Comparison of ENCODE assay signal across 8 cellular contexts in the genomic region with DNA sequence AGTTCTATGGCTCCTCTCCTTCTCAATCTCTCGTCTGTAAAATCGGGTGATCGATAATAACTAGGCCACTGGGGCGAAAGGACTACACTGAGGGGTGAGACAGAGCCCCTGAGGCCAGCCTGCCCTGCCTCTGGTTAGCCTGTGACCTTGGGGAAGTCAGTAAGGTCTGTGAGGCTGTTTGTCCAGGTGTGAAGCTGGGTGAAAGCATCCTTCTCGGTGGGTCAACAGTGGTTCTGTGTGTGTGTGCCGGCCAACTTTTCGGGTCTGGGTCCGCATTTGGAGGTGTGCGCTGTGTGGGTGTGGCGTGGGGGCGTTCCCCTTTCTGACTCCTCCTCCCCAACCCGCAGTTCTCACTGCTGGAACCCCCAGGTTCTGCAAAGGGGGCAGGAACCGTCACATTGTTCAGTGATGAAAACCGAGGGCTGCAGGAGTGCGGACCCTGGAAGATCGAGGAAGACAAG. TPM values are rescaled to one million over a fixed set of nuclear protein-coding genes. Genes with fewer than 3 reads are reported as not detected.
DNase-seq lines count a peak whose midpoint lies in the region; ATAC-seq and TF ChIP-seq lines count a peak whose summit lies in the region.

No MANE protein-coding gene starts in this region.

- no peak for DNase-seq in Caco-2
- DNase-seq in adipocyte (ENCODE audit: low read depth), result no peak
- peak; percentile 77 to 84 for DNase-seq in left colon
- DNase-seq in stimulated activated effector memory CD8-positive, alpha-beta T cell treated with anti-CD3 and anti-CD28 coated beads, Interleukin-12 subunit alpha, Interleukin-12 subunit beta, amount 100 ng/mL, for 72 hours (ENCODE audit: low spot score in 2 of 2), result peak; percentile 54 to 87
- DNase-seq in NCI-H2171 treated with DMSO at 0.1 percent for 48 hours (lab: John Stamatoyannopoulos, UW), result no peak

- H3K4me1 ChIP-seq in Caco-2, result peaks cover 33% of the 10 kb centered on the region
- peaks cover 12% of the 10 kb centered on the region for H3K4me1 ChIP-seq in adipocyte (ENCODE audit: control insufficient read depth, insufficient read depth, low read length)

- no peaks in the 10 kb centered on the region for H3K9me3 Mint-ChIP-seq in Caco-2 (ENCODE audit: unreplicated experiment)
- H3K9me3 Mint-ChIP-seq in stimulated activated effector memory CD8-positive, alpha-beta T cell treated with anti-CD3 and anti-CD28 coated beads, Interleukin-12 subunit alpha, Interleukin-12 subunit beta, amount 100 ng/mL, for 72 hours, result no peaks in the 10 kb centered on the region

- TF ChIP-seq CTCF in Caco-2 (IDR thresholded peaks at IDR 0.05; ENCODE audit: insufficient read depth in 1 of 2, low read depth in 1 of 2, low read length in 1 of 2, severe bottlenecking in 1 of 2, unreplicated experiment in 1 of 2), result no peak

- H3K27ac Mint-ChIP-seq in Caco-2 (ENCODE audit: unreplicated experiment), result peak overlapping the region; percentile 74
- peak overlapping the region; percentile 90 for H3K27ac Mint-ChIP-seq in stimulated activated effector memory CD8-positive, alpha-beta T cell treated with anti-CD3 and anti-CD28 coated beads, Interleukin-12 subunit alpha, Interleukin-12 subunit beta, amount 100 ng/mL, for 72 hours

- BruUV-seq in Caco-2 (replicated peaks; lab: Mats Ljungman, UMichigan), result TSS peak; percentile 7

- H3K4me1 Mint-ChIP-seq in Caco-2 (ENCODE audit: low read depth, unreplicated experiment), result peaks cover 36% of the 10 kb centered on the region
- H3K4me1 Mint-ChIP-seq in stimulated activated effector memory CD8-positive, alpha-beta T cell treated with anti-CD3 and anti-CD28 coated beads, Interleukin-12 subunit alpha, Interleukin-12 subunit beta, amount 100 ng/mL, for 72 hours, result peaks cover 48% of the 10 kb centered on the region

- peak; percentile 7 for ATAC-seq in left colon
- ATAC-seq in stimulated activated effector memory CD8-positive, alpha-beta T cell treated with anti-CD3 and anti-CD28 coated beads, Interleukin-12 subunit alpha, Interleukin-12 subunit beta, amount 100 ng/mL, for 72 hours, result no peak
- ATAC-seq in HG02852 (IDR thresholded peaks at IDR 0.05; ENCODE audit: unreplicated experiment), result no peak
- no peak for ATAC-seq in HG03571 (IDR thresholded peaks at IDR 0.05; ENCODE audit: unreplicated experiment)

- no peaks in the 10 kb centered on the region for H3K27me3 Mint-ChIP-seq in Caco-2 (ENCODE audit: insufficient read depth, unreplicated experiment)

- H3K9me3 ChIP-seq in Caco-2 (no peaks in the 10 kb centered on the region), adipocyte (ENCODE audit: control insufficient read depth, low read length) (no peaks in the 10 kb centered on the region)

- H3K4me3 Mint-ChIP-seq in Caco-2 (ENCODE audit: unreplicated experiment), result peak overlapping the region; percentile 81
- H3K4me3 Mint-ChIP-seq in stimulated activated effector memory CD8-positive, alpha-beta T cell treated with anti-CD3 and anti-CD28 coated beads, Interleukin-12 subunit alpha, Interleukin-12 subunit beta, amount 100 ng/mL, for 72 hours, result peak overlapping the region; percentile 83

- intact Hi-C loops in Caco-2 (cut with micrococcal nuclease; ENCODE audit: unreplicated experiment) (no loop called here), left colon (cut with DNase I, micrococcal nuclease) (no loop called here)

- POLR2A ChIA-PET in Caco-2 (lab: Charles Lee), result interaction anchor here (0.9 to 1.4 kb wide), 2 partner anchors 52 to 94 kb away, joined by 4 to 6 read pairs; partner anchors contain the start of gene FAF2

- peaks cover 27% of the 10 kb centered on the region for H3K36me3 Mint-ChIP-seq in Caco-2 (ENCODE audit: insufficient read depth, unreplicated experiment)
- H3K36me3 Mint-ChIP-seq in stimulated activated effector memory CD8-positive, alpha-beta T cell treated with anti-CD3 and anti-CD28 coated beads, Interleukin-12 subunit alpha, Interleukin-12 subunit beta, amount 100 ng/mL, for 72 hours, result peaks cover 10% of the 10 kb centered on the region

- H3K9ac ChIP-seq in adipocyte (ENCODE audit: low read length), result peak overlapping the region; percentile 90

- no peaks in the 10 kb centered on the region for H3K36me3 ChIP-seq in Caco-2 (ENCODE audit: control insufficient read depth, insufficient read depth, low read length)
- no peaks in the 10 kb centered on the region for H3K36me3 ChIP-seq in adipocyte (ENCODE audit: control insufficient read depth, insufficient read depth, low read length, severe bottlenecking)

- H3K4me3 ChIP-seq in Caco-2 (ENCODE audit: low read depth, low read length) (peak overlapping the region; percentile 71), adipocyte (ENCODE audit: low read length) (peak overlapping the region; percentile 91)

- H3K27me3 ChIP-seq in Caco-2 (replicated peaks; ENCODE audit: control insufficient read depth, insufficient read depth, low read length) (no peaks in the 10 kb centered on the region), adipocyte (replicated peaks; ENCODE audit: control insufficient read depth, insufficient read depth, low read length) (no peaks in the 10 kb centered on the region)

- CTCF ChIA-PET in Caco-2 (lab: Charles Lee), result interaction anchor here (1.5 kb wide), 1 partner anchor 105 kb away, joined by 8 read pairs; the partner anchor contains the start of gene TSPAN17

TF ChIP-seq in PFSK-1, 5 proteins besides CTCF, POLR2A, EP300 and RAD21:
- TF ChIP-seq, protein P1, sequence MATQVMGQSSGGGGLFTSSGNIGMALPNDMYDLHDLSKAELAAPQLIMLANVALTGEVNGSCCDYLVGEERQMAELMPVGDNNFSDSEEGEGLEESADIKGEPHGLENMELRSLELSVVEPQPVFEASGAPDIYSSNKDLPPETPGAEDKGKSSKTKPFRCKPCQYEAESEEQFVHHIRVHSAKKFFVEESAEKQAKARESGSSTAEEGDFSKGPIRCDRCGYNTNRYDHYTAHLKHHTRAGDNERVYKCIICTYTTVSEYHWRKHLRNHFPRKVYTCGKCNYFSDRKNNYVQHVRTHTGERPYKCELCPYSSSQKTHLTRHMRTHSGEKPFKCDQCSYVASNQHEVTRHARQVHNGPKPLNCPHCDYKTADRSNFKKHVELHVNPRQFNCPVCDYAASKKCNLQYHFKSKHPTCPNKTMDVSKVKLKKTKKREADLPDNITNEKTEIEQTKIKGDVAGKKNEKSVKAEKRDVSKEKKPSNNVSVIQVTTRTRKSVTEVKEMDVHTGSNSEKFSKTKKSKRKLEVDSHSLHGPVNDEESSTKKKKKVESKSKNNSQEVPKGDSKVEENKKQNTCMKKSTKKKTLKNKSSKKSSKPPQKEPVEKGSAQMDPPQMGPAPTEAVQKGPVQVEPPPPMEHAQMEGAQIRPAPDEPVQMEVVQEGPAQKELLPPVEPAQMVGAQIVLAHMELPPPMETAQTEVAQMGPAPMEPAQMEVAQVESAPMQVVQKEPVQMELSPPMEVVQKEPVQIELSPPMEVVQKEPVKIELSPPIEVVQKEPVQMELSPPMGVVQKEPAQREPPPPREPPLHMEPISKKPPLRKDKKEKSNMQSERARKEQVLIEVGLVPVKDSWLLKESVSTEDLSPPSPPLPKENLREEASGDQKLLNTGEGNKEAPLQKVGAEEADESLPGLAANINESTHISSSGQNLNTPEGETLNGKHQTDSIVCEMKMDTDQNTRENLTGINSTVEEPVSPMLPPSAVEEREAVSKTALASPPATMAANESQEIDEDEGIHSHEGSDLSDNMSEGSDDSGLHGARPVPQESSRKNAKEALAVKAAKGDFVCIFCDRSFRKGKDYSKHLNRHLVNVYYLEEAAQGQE (IDR thresholded peaks at IDR 0.05; ENCODE audit: insufficient read depth in 1 of 2, low read depth in 2 of 2, low read length in 2 of 2), result no peak
- TF ChIP-seq TAF1 (IDR thresholded peaks at IDR 0.05; ENCODE audit: borderline replicate concordance, insufficient read depth, low read length), result peak; percentile 48; the same call in 1 of the 2 replicates
- no peak for TF ChIP-seq FOXP2 (optimal IDR thresholded peaks at IDR 0.05; ENCODE audit: borderline replicate concordance, extremely low read depth, extremely low read length, insufficient read depth)
- TF ChIP-seq SIN3A (IDR thresholded peaks at IDR 0.05; ENCODE audit: borderline replicate concordance, insufficient read depth, low read length), result no peak
- TF ChIP-seq POLR2AphosphoS5 (IDR thresholded peaks at IDR 0.05; ENCODE audit: low read depth, low read length), result peak; percentile 34; the same call in 1 of the 2 replicates
TF ChIP-seq in PFSK-1: peak in this region for 2.

RNA-seq across cellular contexts. Expression of gene RNF44, which starts 5.0 kb away (rescaled TPM):
- total RNA-seq in Caco-2 (2022) (84.2 and 90.8 TPM in 2 replicates), left colon (10 to 100 TPM; 72.5 to 79.6 TPM)
- 107 TPM for polyA plus RNA-seq in PFSK-1 (2012; ENCODE audit: insufficient read length, low read depth)

RNA-seq across cellular contexts. Expression of gene CDHR2, which starts 7.0 kb away (rescaled TPM):
- total RNA-seq in Caco-2 (2022) (0.19 and 0.59 TPM in 2 replicates), left colon (100 to 1,000 TPM in 1 of 2 donors, 10 to 100 TPM in 1; 93.4 to 141 TPM)
- polyA plus RNA-seq in PFSK-1 (2012; ENCODE audit: insufficient read length, low read depth), result 0.79 TPM

Comparison
In these comparisons a context has a peak if more than half of its experiments do, and no peak if none do; other contexts are left out.
1. DNase-seq: peak in left colon (2 of 2) and stimulated activated effector memory CD8-positive, alpha-beta T cell treated with anti-CD3 and anti-CD28 coated beads, Interleukin-12 subunit alpha, Interleukin-12 subunit beta, amount 100 ng/mL, for 72 hours (2 of 2); none in Caco-2 (0 of 2), adipocyte (single experiment) and NCI-H2171 treated with DMSO at 0.1 percent for 48 hours (single experiment).
2. RNA of gene CDHR2, which starts 7.0 kb away (total RNA-seq): 93.4 to 141 TPM in left colon; 0.19 to 0.59 TPM in Caco-2; every median in the first group is over 10 times any median in the second.